Comparison of ENCODE assay signal across 17 cellular contexts in genomic region chr12:54601841-54602240, GRCh38. TPM values are rescaled to one million over a fixed set of nuclear protein-coding genes. Genes with fewer than 3 reads are reported as not detected.
DNase-seq lines count a peak whose midpoint lies in the region; ATAC-seq and TF ChIP-seq lines count a peak whose summit lies in the region.
"Had no signal": no experiment of that assay in that cellular context is flagged by ENCODE, and none has a peak within 500 bp of the region (broad histone marks: within the 10 kb centered on the region; RNA-seq: fewer than 3 reads in every experiment).

No MANE protein-coding gene starts in this region.

- H3K27ac ChIP-seq in RWPE2 (ENCODE audit: poor library complexity, severe bottlenecking), result no peak overlapping the region
- H3K27ac ChIP-seq in right cardiac atrium (ENCODE audit: low read length), result no peak overlapping the region
- H3K27ac ChIP-seq: coronary artery, suprapubic skin had no signal

- no peak for TF ChIP-seq CTCF in RWPE2 (IDR thresholded peaks at IDR 0.05; ENCODE audit: poor library complexity, severe bottlenecking)

- H3K9me3 ChIP-seq in RWPE2 (ENCODE audit: severe bottlenecking) (no peaks in the 10 kb centered on the region), right cardiac atrium (ENCODE audit: control insufficient read depth, low read length) (no peaks in the 10 kb centered on the region)
- H3K9me3 ChIP-seq: suprapubic skin had no signal

- ATAC-seq in RWPE2 (ENCODE audit: low read depth), result peak; percentile 50; the same call in 1 of the 3 replicates
- no peak for ATAC-seq in T-cell (replicated peaks in 1 of 4)
- no peak for ATAC-seq in right cardiac atrium
- ATAC-seq in Right ventricle myocardium superior (ENCODE audit: poor library complexity), result no peak
- ATAC-seq: CD8-positive, alpha-beta T cell had no signal

- CTCF ChIA-PET in T-cell (lab: Charles Lee), result no interaction called here

- no peaks in the 10 kb centered on the region for H3K36me3 ChIP-seq in RWPE2 (ENCODE audit: low read depth)
- H3K36me3 ChIP-seq: suprapubic skin had no signal

- 55% methylated on average over 4 of the region's 4 CpGs for WGBS in right cardiac atrium

- H3K4me3 ChIP-seq in RWPE2 (ENCODE audit: severe bottlenecking), result no peak overlapping the region
- H3K4me3 ChIP-seq in right cardiac atrium (ENCODE audit: low read length), result no peak overlapping the region
- H3K4me3 ChIP-seq: coronary artery, suprapubic skin had no signal

- H3K9me3 Mint-ChIP-seq in T-cell, result no peaks in the 10 kb centered on the region
- H3K9me3 Mint-ChIP-seq: CD8-positive, alpha-beta T cell had no signal

- H3K4me1 ChIP-seq in RWPE2 (ENCODE audit: insufficient read depth, poor library complexity, severe bottlenecking), result no peaks in the 10 kb centered on the region
- H3K4me1 ChIP-seq in right cardiac atrium (ENCODE audit: control insufficient read depth, insufficient read depth, low read length), result no peaks in the 10 kb centered on the region
- H3K4me1 ChIP-seq: suprapubic skin had no signal

- H3K27me3 ChIP-seq in RWPE2 (ENCODE audit: insufficient read depth, poor library complexity, severe bottlenecking) (no peaks in the 10 kb centered on the region), right cardiac atrium (ENCODE audit: control insufficient read depth, insufficient read depth) (no peaks in the 10 kb centered on the region)
- H3K27me3 ChIP-seq: suprapubic skin had no signal

- peaks cover 6 to 13% (median 8%) of the 10 kb centered on the region in 3 donors for H3K4me1 Mint-ChIP-seq in T-cell

- DNase-seq in ELR (ENCODE audit: low read depth) (peak; percentile 48), LHCN-M2 (ENCODE audit: low read depth) (peak; percentile 73), RWPE2 (ENCODE audit: low spot score) (no peak), islet precursor cell (peak; percentile 65), T-cell (no peak), NCI-H1092 treated with DMSO at 0.1 percent for 48 hours (lab: John Stamatoyannopoulos, UW) (no peak), right cardiac atrium (no peak), Right ventricle myocardium superior (no peak)
- DNase-seq: activated CD4-positive, alpha-beta T cell treated with anti-CD3 and anti-CD28 coated beads, Interleukin-2, amount 50 U/mL, for 48 hours; amniotic stem cell; CD8-positive, alpha-beta T cell; midbrain; NCI-H2081; T1000 had no signal

- H3K4me3 Mint-ChIP-seq in T-cell, result no peak overlapping the region
- H3K4me3 Mint-ChIP-seq: CD8-positive, alpha-beta T cell had no signal

- peaks cover 5 to 15% of the 10 kb centered on the region in 2 donors for H3K27me3 Mint-ChIP-seq in T-cell

- POLR2A ChIA-PET in T-cell (lab: Charles Lee), result no interaction called here

- intact Hi-C loops in right cardiac atrium (cut with DNase I) (no loop called here), Right ventricle myocardium superior (cut with DNase I) (no loop called here)

- no peak overlapping the region for H3K27ac Mint-ChIP-seq in T-cell
- H3K27ac Mint-ChIP-seq: CD8-positive, alpha-beta T cell had no signal

- H3K36me3 Mint-ChIP-seq in T-cell, result no peaks in the 10 kb centered on the region
- H3K36me3 Mint-ChIP-seq: CD8-positive, alpha-beta T cell had no signal

RNA-seq across cellular contexts. Expression of gene PPP1R1A, which starts 13.4 kb away (rescaled TPM):
- not detected in 2 replicates for total RNA-seq in LHCN-M2 (2014; rRNA removed)
- polyA plus RNA-seq in LHCN-M2 (2012), result not detected
- not detected for total RNA-seq in T-cell
- total RNA-seq in right cardiac atrium, result 100 to 1,000 TPM; 122 to 190 (median 161) TPM
- 210 TPM for polyA plus RNA-seq in right cardiac atrium
- total RNA-seq in Right ventricle myocardium superior, result 192 TPM
- total RNA-seq: CD8-positive, alpha-beta T cell had no signal

RNA-seq across cellular contexts. Expression of gene LACRT, which starts 32.9 kb away (rescaled TPM):
- total RNA-seq in LHCN-M2 (2014; rRNA removed), result not detected in 2 replicates
- not detected for polyA plus RNA-seq in LHCN-M2 (2012)
- total RNA-seq in T-cell, result not detected
- not detected for total RNA-seq in right cardiac atrium
- not detected for polyA plus RNA-seq in right cardiac atrium
- not detected for total RNA-seq in Right ventricle myocardium superior
- total RNA-seq: CD8-positive, alpha-beta T cell; osteoblast had no signal

RNA-seq across cellular contexts. Expression of gene DCD, which starts 46.3 kb away (rescaled TPM):
- total RNA-seq in LHCN-M2 (2014; rRNA removed) (not detected in 2 replicates), T-cell (not detected), right cardiac atrium (not detected), Right ventricle myocardium superior (not detected)
- not detected for polyA plus RNA-seq in LHCN-M2 (2012)
- polyA plus RNA-seq in right cardiac atrium, result not detected
- total RNA-seq: CD8-positive, alpha-beta T cell; osteoblast had no signal

RNA-seq across cellular contexts. Expression of gene PDE1B, which starts 52.4 kb away (rescaled TPM):
- not detected in 2 replicates for total RNA-seq in LHCN-M2 (2014; rRNA removed)
- polyA plus RNA-seq in LHCN-M2 (2012), result not detected
- 10 to 100 TPM in 2 of 5 donors, 1 to 10 TPM in 3; 3.5 to 13.2 (median 5.4) TPM for total RNA-seq in T-cell
- total RNA-seq in right cardiac atrium, result 1 to 10 TPM; 1.0 to 3.1 (median 1.6) TPM
- polyA plus RNA-seq in right cardiac atrium, result 2.6 TPM
- 2.4 TPM for total RNA-seq in Right ventricle myocardium superior
- total RNA-seq: osteoblast had no signal

Comparison
In these comparisons a context has a peak if more than half of its experiments do, and no peak if none do; other contexts are left out.
1. DNase-seq: peak in ELR (single experiment), LHCN-M2 (single experiment) and islet precursor cell (single experiment); none in RWPE2 (single experiment), T-cell (0 of 34), NCI-H1092 treated with DMSO at 0.1 percent for 48 hours (single experiment), right cardiac atrium (0 of 3) and Right ventricle myocardium superior (single experiment).
2. RNA of gene PPP1R1A, which starts 13.4 kb away (total RNA-seq): 192 TPM in Right ventricle myocardium superior (single experiment) and 122 to 190 TPM in right cardiac atrium; not detected in LHCN-M2 and not detected in T-cell; every median in the first group is over 10 times any median in the second.